In genomic region chr3:172490198-172490669, GRCh38 we compare ENCODE assay signal across 8 cellular contexts. TPM values are rescaled to one million over a fixed set of nuclear protein-coding genes. Genes with fewer than 3 reads are reported as not detected.
DNase-seq lines count a peak whose midpoint lies in the region; ATAC-seq and TF ChIP-seq lines count a peak whose summit lies in the region.
"Not testable (repeated sequence)": the region's sequence is repeated elsewhere in the genome, so short reads cannot be mapped to it uniquely, and the experiment has no call there.

No MANE protein-coding gene starts in this region.

- not testable (repeated sequence) for H3K36me3 Mint-ChIP-seq in activated T-cell treated with anti-CD3 and anti-CD28 coated beads, Interleukin-2, amount 50 U/mL, for 4 hours (ENCODE audit: insufficient read depth)

- TF ChIP-seq CTCF in RWPE1 (conservative IDR thresholded peaks at IDR 0.05; ENCODE audit: low read depth), result peak; percentile 76

- H3K27ac ChIP-seq in RWPE1, result not testable (repeated sequence)

- not testable (repeated sequence) for H3K9me3 Mint-ChIP-seq in activated T-cell treated with anti-CD3 and anti-CD28 coated beads, Interleukin-2, amount 50 U/mL, for 4 hours

- peak; percentile 76 for DNase-seq in COLO829 (ENCODE audit: low spot score)
- peak; percentile 81 for DNase-seq in M059J (ENCODE audit: low read depth)
- peak; percentile 68 for DNase-seq in RWPE1 (ENCODE audit: low spot score)
- DNase-seq in activated T-cell treated with anti-CD3 and anti-CD28 coated beads, Interleukin-2, amount 50 U/mL, for 4 hours, result peak; percentile 80
- peak; percentile 81 to 88 for DNase-seq in erythroblast (lab: John Stamatoyannopoulos, UW)
- DNase-seq in midbrain (lab: John Stamatoyannopoulos, UW), result peak; percentile 50
- peak; percentile 41 to 71 for DNase-seq in stimulated activated CD8-positive, alpha-beta memory T cell treated with anti-CD3 and anti-CD28 coated beads, Interleukin-2, amount 100 ng/mL, for 1 hour (ENCODE audit: low read depth in 2 of 2)

- not testable (repeated sequence) for H3K4me1 Mint-ChIP-seq in activated T-cell treated with anti-CD3 and anti-CD28 coated beads, Interleukin-2, amount 50 U/mL, for 4 hours (ENCODE audit: low read depth)

- CTCF ChIA-PET in RWPE1 (lab: Yijun Ruan, JAX), result interaction anchor here (1.0 kb wide), 1 partner anchor 182 kb away, joined by 3 read pairs; no protein-coding TSS in a partner anchor

- ATAC-seq in GM21619 (IDR thresholded peaks at IDR 0.05; ENCODE audit: unreplicated experiment), result peak; percentile 66
- peak; percentile 69 to 71 for ATAC-seq in activated T-cell treated with anti-CD3 and anti-CD28 coated beads, Interleukin-2, amount 50 U/mL, for 4 hours

- not testable (repeated sequence) for H3K27me3 Mint-ChIP-seq in activated T-cell treated with anti-CD3 and anti-CD28 coated beads, Interleukin-2, amount 50 U/mL, for 4 hours (ENCODE audit: low read depth)

- peak overlapping the region; percentile 6 for H3K4me3 Mint-ChIP-seq in activated T-cell treated with anti-CD3 and anti-CD28 coated beads, Interleukin-2, amount 50 U/mL, for 4 hours

- not testable (repeated sequence) for TF ChIP-seq POLR2A in erythroblast (IDR thresholded peaks at IDR 0.05; ENCODE audit: low read length)

- POLR2A ChIA-PET in RWPE1 (lab: Yijun Ruan, JAX; ENCODE audit: low non-redundant PET), result not testable (repeated sequence)

RNA-seq across cellular contexts. Expression of gene TNFSF10, which starts 33.0 kb away (rescaled TPM):
- 181 and 241 TPM in 2 replicates for total RNA-seq in M059J (2014; rRNA removed; shearing (Covaris generic))
- total RNA-seq in activated T-cell treated with anti-CD3 and anti-CD28 coated beads, Interleukin-2, amount 50 U/mL, for 4 hours, result 10 to 100 TPM; 12.9 to 24.3 (median 18.8) TPM

RNA-seq across cellular contexts. Expression of gene GHSR, which starts 42.0 kb away (rescaled TPM):
- total RNA-seq in M059J (2014; rRNA removed; shearing (Covaris generic)), result not detected in 2 replicates
- not detected for total RNA-seq in activated T-cell treated with anti-CD3 and anti-CD28 coated beads, Interleukin-2, amount 50 U/mL, for 4 hours
